ENCODE assay signal across 1 cellular context in genomic region chr12:110001596-110001995, GRCh38.
TF ChIP-seq lines count a peak whose summit lies in the region.

No MANE protein-coding gene starts in this region.

TF ChIP-seq in HepG2, 621 proteins besides CTCF, POLR2A, EP300 and RAD21:
- TF ChIP-seq JUND (CRISPR knock-in tag; IDR thresholded peaks at IDR 0.05) (no peak), CBX2 (IDR thresholded peaks at IDR 0.05; ENCODE audit: low read depth, low read length) (no peak), CBX2 (CRISPR knock-in tag; IDR thresholded peaks at IDR 0.05; ENCODE audit: low read depth) (no peak), RBFOX2 (IDR thresholded peaks at IDR 0.05; ENCODE audit: low read depth, low read length) (no peak), ZNF124 (CRISPR knock-in tag; IDR thresholded peaks at IDR 0.05) (no peak), ZNF615 (CRISPR knock-in tag; IDR thresholded peaks at IDR 0.05; ENCODE audit: borderline replicate concordance) (no peak), ZNF383 (CRISPR knock-in tag; IDR thresholded peaks at IDR 0.05; ENCODE audit: borderline replicate concordance) (no peak), TERF1 (CRISPR knock-in tag; IDR thresholded peaks at IDR 0.05) (no peak), ATF3 (CRISPR knock-in tag; IDR thresholded peaks at IDR 0.05) (no peak), SAP130 (CRISPR knock-in tag; IDR thresholded peaks at IDR 0.05; ENCODE audit: low read depth) (no peak), RXRB (CRISPR knock-in tag; IDR thresholded peaks at IDR 0.05; ENCODE audit: borderline replicate concordance) (no peak), ZNF274 (CRISPR knock-in tag; IDR thresholded peaks at IDR 0.05) (no peak), CBX1 (IDR thresholded peaks at IDR 0.05; ENCODE audit: low read depth) (no peak)
- TF ChIP-seq, protein P1, sequence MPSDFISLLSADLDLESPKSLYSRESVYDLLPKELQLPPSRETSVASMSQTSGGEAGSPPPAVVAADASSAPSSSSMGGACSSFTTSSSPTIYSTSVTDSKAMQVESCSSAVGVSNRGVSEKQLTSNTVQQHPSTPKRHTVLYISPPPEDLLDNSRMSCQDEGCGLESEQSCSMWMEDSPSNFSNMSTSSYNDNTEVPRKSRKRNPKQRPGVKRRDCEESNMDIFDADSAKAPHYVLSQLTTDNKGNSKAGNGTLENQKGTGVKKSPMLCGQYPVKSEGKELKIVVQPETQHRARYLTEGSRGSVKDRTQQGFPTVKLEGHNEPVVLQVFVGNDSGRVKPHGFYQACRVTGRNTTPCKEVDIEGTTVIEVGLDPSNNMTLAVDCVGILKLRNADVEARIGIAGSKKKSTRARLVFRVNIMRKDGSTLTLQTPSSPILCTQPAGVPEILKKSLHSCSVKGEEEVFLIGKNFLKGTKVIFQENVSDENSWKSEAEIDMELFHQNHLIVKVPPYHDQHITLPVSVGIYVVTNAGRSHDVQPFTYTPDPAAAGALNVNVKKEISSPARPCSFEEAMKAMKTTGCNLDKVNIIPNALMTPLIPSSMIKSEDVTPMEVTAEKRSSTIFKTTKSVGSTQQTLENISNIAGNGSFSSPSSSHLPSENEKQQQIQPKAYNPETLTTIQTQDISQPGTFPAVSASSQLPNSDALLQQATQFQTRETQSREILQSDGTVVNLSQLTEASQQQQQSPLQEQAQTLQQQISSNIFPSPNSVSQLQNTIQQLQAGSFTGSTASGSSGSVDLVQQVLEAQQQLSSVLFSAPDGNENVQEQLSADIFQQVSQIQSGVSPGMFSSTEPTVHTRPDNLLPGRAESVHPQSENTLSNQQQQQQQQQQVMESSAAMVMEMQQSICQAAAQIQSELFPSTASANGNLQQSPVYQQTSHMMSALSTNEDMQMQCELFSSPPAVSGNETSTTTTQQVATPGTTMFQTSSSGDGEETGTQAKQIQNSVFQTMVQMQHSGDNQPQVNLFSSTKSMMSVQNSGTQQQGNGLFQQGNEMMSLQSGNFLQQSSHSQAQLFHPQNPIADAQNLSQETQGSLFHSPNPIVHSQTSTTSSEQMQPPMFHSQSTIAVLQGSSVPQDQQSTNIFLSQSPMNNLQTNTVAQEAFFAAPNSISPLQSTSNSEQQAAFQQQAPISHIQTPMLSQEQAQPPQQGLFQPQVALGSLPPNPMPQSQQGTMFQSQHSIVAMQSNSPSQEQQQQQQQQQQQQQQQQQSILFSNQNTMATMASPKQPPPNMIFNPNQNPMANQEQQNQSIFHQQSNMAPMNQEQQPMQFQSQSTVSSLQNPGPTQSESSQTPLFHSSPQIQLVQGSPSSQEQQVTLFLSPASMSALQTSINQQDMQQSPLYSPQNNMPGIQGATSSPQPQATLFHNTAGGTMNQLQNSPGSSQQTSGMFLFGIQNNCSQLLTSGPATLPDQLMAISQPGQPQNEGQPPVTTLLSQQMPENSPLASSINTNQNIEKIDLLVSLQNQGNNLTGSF (CRISPR knock-in tag; IDR thresholded peaks at IDR 0.05) = no peak
